Comparison of ENCODE assay signal across 8 cellular contexts in genomic region chr14:24058260-24058950, GRCh38. TPM values are rescaled to one million over a fixed set of nuclear protein-coding genes. Genes with fewer than 3 reads are reported as not detected.
A peak's percentile ranks its signal among the peaks of the same experiment; 100 is the strongest.
DNase-seq lines count a peak whose midpoint lies in the region; ATAC-seq and TF ChIP-seq lines count a peak whose summit lies in the region.

No MANE protein-coding gene starts in this region.

- intact Hi-C loops in cardiac septum (cut with DNase I) (loop anchor here (1.0 to 2.0 kb wide), 4 partner anchors 32 to 238 kb away; partner anchors contain the start of gene IRF9), psoas muscle (cut with DNase I) (loop anchor here (1.0 to 5.0 kb wide), 5 partner anchors 32 to 249 kb away; partner anchors contain the start of genes CIDEB (in 1 of the 2) and IRF9 (in 1 of the 2))

- H3K36me3 ChIP-seq in psoas muscle (ENCODE audit: insufficient read depth in 1 of 2, low read depth in 1 of 2): no peaks in the 10 kb centered on the region

- no peak overlapping the region for H3K4me3 ChIP-seq in psoas muscle

- TF ChIP-seq CTCF in psoas muscle (IDR thresholded peaks at IDR 0.05): peak; percentile 93

- ATAC-seq in HG03442 (IDR thresholded peaks at IDR 0.05; ENCODE audit: unreplicated experiment) (peak; percentile 61), psoas muscle (peak; percentile 82 to 95 (median 92))

- 39 to 65% (median 56%) methylated on average over 7 of the region's 7 CpGs for WGBS in psoas muscle, 3 donors

- no peaks in the 10 kb centered on the region for H3K9me3 ChIP-seq in psoas muscle

- no peak overlapping the region for H3K27ac ChIP-seq in psoas muscle

- in situ Hi-C loops in ACHN (cut with HindIII; ENCODE audit: low pct_ligation_motif_present, low pct_unique_long_range_greater_than_20kb, low sequenced_read_pairs): no loop called here

- DNase-seq in ACHN (peak; percentile 62), GDM1 (lab: John Stamatoyannopoulos, UW) (peak; percentile 10), NOMO-1 treated with DMSO at 0.1 percent for 48 hours (lab: John Stamatoyannopoulos, UW; ENCODE audit: unreplicated experiment) (peak; percentile 28), amniotic stem cell (lab: John Stamatoyannopoulos, UW) (peak; percentile 58), cardiac septum (ENCODE audit: low spot score) (peak; percentile 87), psoas muscle (peak; percentile 53 to 74)
- DNase-seq in activated effector memory CD4-positive, alpha-beta T cell treated with anti-CD3 and anti-CD28 coated beads, Interleukin-2, amount 50 U/mL, for 16 hours: no peak

- H3K27me3 ChIP-seq in psoas muscle (ENCODE audit: insufficient read depth in 3 of 3, low read length in 2 of 3): peaks cover 0 to 25% (median 0%) of the 10 kb centered on the region in 3 donors

- H3K4me1 ChIP-seq in psoas muscle: no peaks in the 10 kb centered on the region

RNA-seq across cellular contexts. Expression of gene CARMIL3, which starts 6.6 kb away (rescaled TPM):
- 0.05 TPM for total RNA-seq in cardiac septum
- under 1 TPM in 3 of 4 donors, not detected in 1; 0.04 to 0.10 (median 0.06) TPM for total RNA-seq in psoas muscle
- under 1 TPM in 2 of 3 donors, not detected in 1; 0.08 to 0.19 TPM for polyA plus RNA-seq in psoas muscle

RNA-seq across cellular contexts. Expression of gene CPNE6, which starts 13.0 kb away (rescaled TPM):
- total RNA-seq in cardiac septum: 1.4 TPM
- not detected for total RNA-seq in psoas muscle
- polyA plus RNA-seq in psoas muscle: under 1 TPM in 1 of 3 donors, not detected in 2; 0.06 TPM

RNA-seq across cellular contexts. Expression of gene PCK2, which starts 35.7 kb away (rescaled TPM):
- 2.2 TPM for total RNA-seq in cardiac septum
- 1 to 10 TPM; 2.1 to 4.5 (median 2.7) TPM for total RNA-seq in psoas muscle
- polyA plus RNA-seq in psoas muscle: 1 to 10 TPM; 2.0 to 2.7 (median 2.0) TPM

RNA-seq across cellular contexts. Expression of gene DCAF11, which starts 56.2 kb away (rescaled TPM):
- 54.1 TPM for total RNA-seq in cardiac septum
- total RNA-seq in psoas muscle: 10 to 100 TPM; 48.8 to 73.5 (median 68.6) TPM
- 10 to 100 TPM; 34.7 to 66.4 (median 35.4) TPM for polyA plus RNA-seq in psoas muscle

RNA-seq across cellular contexts. Expression of gene NRL, which starts 56.3 kb away (rescaled TPM):
- total RNA-seq in cardiac septum (2.4 TPM), psoas muscle (1 to 10 TPM; 1.5 to 3.6 (median 2.5) TPM)
- 1 to 10 TPM; 1.2 to 5.1 (median 2.4) TPM for polyA plus RNA-seq in psoas muscle
